Comparison of ENCODE assay signal across 13 cellular contexts in the genomic region with DNA sequence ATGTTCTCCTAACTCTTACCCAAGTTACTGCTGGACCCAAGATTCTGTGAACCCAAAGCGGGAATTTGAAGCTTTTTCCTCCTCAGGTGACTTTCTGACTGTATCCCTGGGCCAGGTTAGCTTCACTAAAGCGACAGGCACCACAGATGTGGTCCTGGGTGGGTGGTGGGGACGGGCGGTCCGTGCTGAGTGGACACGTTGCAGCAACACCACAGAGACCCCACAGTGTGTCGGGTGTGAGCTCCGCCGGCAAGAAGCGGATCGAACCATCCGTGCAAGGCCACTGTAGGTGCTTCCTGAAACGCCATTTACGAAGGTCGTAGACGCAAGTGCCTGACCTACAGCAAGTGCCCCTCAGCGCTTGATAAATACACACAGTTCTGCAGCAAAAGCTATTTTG.
A peak's percentile ranks its signal among the peaks of the same experiment; 100 is the strongest.
DNase-seq lines count a peak whose midpoint lies in the region; ATAC-seq and TF ChIP-seq lines count a peak whose summit lies in the region.
"Had no signal": no experiment of that assay in that cellular context is flagged by ENCODE, and none has a peak within 500 bp of the region (broad histone marks: within the 10 kb centered on the region; RNA-seq: fewer than 3 reads in every experiment).

No MANE protein-coding gene starts in this region.

- 89% methylated on average over 17 of the region's 17 CpGs for WGBS in esophagus muscularis mucosa

- no peaks in the 10 kb centered on the region for H3K4me1 Mint-ChIP-seq in activated CD4-positive, alpha-beta memory T cell treated with anti-CD3 and anti-CD28 coated beads, Interleukin-2, amount 10 ng/mL, durations not matched to agents 7 days and 5 days
- H3K4me1 Mint-ChIP-seq in activated CD4-positive, alpha-beta memory T cell treated with anti-CD3 and anti-CD28 coated beads for 36 hours (ENCODE audit: low read depth) = no peaks in the 10 kb centered on the region
- H3K4me1 Mint-ChIP-seq: CD4-positive, CD25-positive, alpha-beta regulatory T cell had no signal

- H3K27ac ChIP-seq in DND-41 (ENCODE audit: low read length) (peak overlapping the region; percentile 64; the same call in 1 of the 2 replicates), esophagus muscularis mucosa (replicated peaks in 1 of 4) (no peak overlapping the region), osteoblast (ENCODE audit: low read depth, low read length) (no peak overlapping the region)
- H3K27ac ChIP-seq: 22Rv1 had no signal

- TF ChIP-seq CTCF in DND-41 (IDR thresholded peaks at IDR 0.05; ENCODE audit: borderline replicate concordance, extremely low read depth, low read length, poor library complexity, severe bottlenecking) (no peak), esophagus muscularis mucosa (IDR thresholded peaks at IDR 0.05) (no peak), osteoblast (IDR thresholded peaks at IDR 0.05; ENCODE audit: extremely low read depth, low read depth, low read length) (no peak)

- CTCF ChIA-PET in activated CD4-positive, alpha-beta memory T cell treated with anti-CD3 and anti-CD28 coated beads, Interleukin-2, amount 10 ng/mL, durations not matched to agents 7 days and 5 days (lab: Charles Lee) = interaction anchor here (0.6 to 1.0 kb wide), 2 partner anchors 9 to 45 kb away, joined by 3 read pairs; no protein-coding TSS in a partner anchor
- CTCF ChIA-PET in activated CD4-positive, alpha-beta memory T cell treated with anti-CD3 and anti-CD28 coated beads for 36 hours (lab: Charles Lee) = no interaction called here

- H3K4me2 ChIP-seq in DND-41 (ENCODE audit: insufficient read depth, low read length) (no peak overlapping the region), osteoblast (ENCODE audit: insufficient read depth, low read length) (no peak overlapping the region)

- no peaks in the 10 kb centered on the region for H3K27me3 ChIP-seq in DND-41 (ENCODE audit: insufficient read depth, low read length, poor library complexity)
- peaks cover 0 to 45% (median 0%) of the 10 kb centered on the region in 4 donors for H3K27me3 ChIP-seq in esophagus muscularis mucosa
- no peaks in the 10 kb centered on the region for H3K27me3 ChIP-seq in osteoblast (ENCODE audit: insufficient read depth, low read length)

- no peak for TF ChIP-seq EP300 in esophagus muscularis mucosa (IDR thresholded peaks at IDR 0.05)

- no peak overlapping the region for H3K4me3 Mint-ChIP-seq in activated CD4-positive, alpha-beta memory T cell treated with anti-CD3 and anti-CD28 coated beads, Interleukin-2, amount 10 ng/mL, durations not matched to agents 7 days and 5 days
- H3K4me3 Mint-ChIP-seq in activated CD4-positive, alpha-beta memory T cell treated with anti-CD3 and anti-CD28 coated beads for 36 hours = no peak overlapping the region
- H3K4me3 Mint-ChIP-seq: CD4-positive, CD25-positive, alpha-beta regulatory T cell had no signal

- no peak for ATAC-seq in DND-41 (ENCODE audit: insufficient read depth, low read depth)
- ATAC-seq in GM21576 (IDR thresholded peaks at IDR 0.05; ENCODE audit: unreplicated experiment) = no peak
- ATAC-seq: HCT116 had no signal

- intact Hi-C loops in activated CD4-positive, alpha-beta memory T cell treated with anti-CD3 and anti-CD28 coated beads for 36 hours (cut with micrococcal nuclease) = no loop called here
- intact Hi-C loops in esophagus muscularis mucosa (cut with DNase I) = no loop called here

- no peak overlapping the region for H3K27ac Mint-ChIP-seq in activated CD4-positive, alpha-beta memory T cell treated with anti-CD3 and anti-CD28 coated beads, Interleukin-2, amount 10 ng/mL, durations not matched to agents 7 days and 5 days
- H3K27ac Mint-ChIP-seq in activated CD4-positive, alpha-beta memory T cell treated with anti-CD3 and anti-CD28 coated beads for 36 hours = no peak overlapping the region
- H3K27ac Mint-ChIP-seq: CD4-positive, CD25-positive, alpha-beta regulatory T cell had no signal

- no peaks in the 10 kb centered on the region for H4K20me1 ChIP-seq in DND-41 (ENCODE audit: insufficient read depth, low read length)
- no peaks in the 10 kb centered on the region for H4K20me1 ChIP-seq in osteoblast (ENCODE audit: insufficient read depth, low read length)

- no peak overlapping the region for H3K9ac ChIP-seq in DND-41 (ENCODE audit: low read depth, low read length)

- H3K4me3 ChIP-seq in DND-41 (ENCODE audit: low read depth in 1 of 2, low read length in 2 of 2) = no peak overlapping the region
- no peak overlapping the region for H3K4me3 ChIP-seq in esophagus muscularis mucosa
- no peak overlapping the region for H3K4me3 ChIP-seq in osteoblast (ENCODE audit: insufficient read depth, low read length)

- no peaks in the 10 kb centered on the region for H3K36me3 ChIP-seq in DND-41 (ENCODE audit: insufficient read depth, low read length)
- H3K36me3 ChIP-seq in esophagus muscularis mucosa = no peaks in the 10 kb centered on the region
- H3K36me3 ChIP-seq in osteoblast (ENCODE audit: insufficient read depth, low read length) = no peaks in the 10 kb centered on the region

- H3K9me3 ChIP-seq in DND-41 (ENCODE audit: insufficient read depth, low read length, severe bottlenecking) (no peaks in the 10 kb centered on the region), esophagus muscularis mucosa (no peaks in the 10 kb centered on the region), osteoblast (ENCODE audit: low read depth, low read length) (peaks cover 3% of the 10 kb centered on the region)

- H3K4me1 ChIP-seq in DND-41 (ENCODE audit: insufficient read depth, low read length) = peaks cover 34% of the 10 kb centered on the region
- H3K4me1 ChIP-seq in esophagus muscularis mucosa = no peaks in the 10 kb centered on the region
- H3K4me1 ChIP-seq in osteoblast (ENCODE audit: insufficient read depth, low read length) = no peaks in the 10 kb centered on the region

- H2AFZ ChIP-seq in DND-41 (ENCODE audit: low read depth, low read length) = no peak overlapping the region
- H2AFZ ChIP-seq in osteoblast (ENCODE audit: low read length) = no peak overlapping the region

- H3K79me2 ChIP-seq in DND-41 (ENCODE audit: insufficient read depth, low read length) = no peaks in the 10 kb centered on the region
- H3K79me2 ChIP-seq in osteoblast (ENCODE audit: insufficient read depth, low read length) = no peaks in the 10 kb centered on the region

- no peak for TF ChIP-seq POLR2A in esophagus muscularis mucosa (IDR thresholded peaks at IDR 0.05; ENCODE audit: low read depth)

- DNase-seq in activated CD4-positive, alpha-beta memory T cell treated with anti-CD3 and anti-CD28 coated beads, Interleukin-2, amount 10 ng/mL, durations not matched to agents 7 days and 5 days = peak; percentile 8
- DNase-seq in activated CD4-positive, alpha-beta memory T cell treated with anti-CD3 and anti-CD28 coated beads for 36 hours = no peak
- peak; percentile 6 for DNase-seq in DND-41
- peak; percentile 55 for DNase-seq in esophagus muscularis mucosa (ENCODE audit: extremely low spot score)
- DNase-seq in osteoblast (ENCODE audit: insufficient read length, low spot score, missing footprints) = peak; percentile 26
- no peak for DNase-seq in DMS 273 treated with DMSO at 0.1 percent for 48 hours (lab: John Stamatoyannopoulos, UW)
- no peak for DNase-seq in NCI-H446 (lab: John Stamatoyannopoulos, UW)
- DNase-seq: CD4-positive, CD25-positive, alpha-beta regulatory T cell; DMS79; EL had no signal

- no peaks in the 10 kb centered on the region for H3K36me3 Mint-ChIP-seq in activated CD4-positive, alpha-beta memory T cell treated with anti-CD3 and anti-CD28 coated beads, Interleukin-2, amount 10 ng/mL, durations not matched to agents 7 days and 5 days (ENCODE audit: low read depth)
- no peaks in the 10 kb centered on the region for H3K36me3 Mint-ChIP-seq in activated CD4-positive, alpha-beta memory T cell treated with anti-CD3 and anti-CD28 coated beads for 36 hours
- H3K36me3 Mint-ChIP-seq: CD4-positive, CD25-positive, alpha-beta regulatory T cell had no signal

- POLR2A ChIA-PET in activated CD4-positive, alpha-beta memory T cell treated with anti-CD3 and anti-CD28 coated beads, Interleukin-2, amount 10 ng/mL, durations not matched to agents 7 days and 5 days (lab: Charles Lee) = no interaction called here
- POLR2A ChIA-PET in activated CD4-positive, alpha-beta memory T cell treated with anti-CD3 and anti-CD28 coated beads for 36 hours (lab: Charles Lee) = no interaction called here

- H3K27me3 Mint-ChIP-seq in activated CD4-positive, alpha-beta memory T cell treated with anti-CD3 and anti-CD28 coated beads, Interleukin-2, amount 10 ng/mL, durations not matched to agents 7 days and 5 days = peaks cover 4% of the 10 kb centered on the region
- peaks cover 32% of the 10 kb centered on the region for H3K27me3 Mint-ChIP-seq in activated CD4-positive, alpha-beta memory T cell treated with anti-CD3 and anti-CD28 coated beads for 36 hours

- no peaks in the 10 kb centered on the region for H3K9me3 Mint-ChIP-seq in activated CD4-positive, alpha-beta memory T cell treated with anti-CD3 and anti-CD28 coated beads, Interleukin-2, amount 10 ng/mL, durations not matched to agents 7 days and 5 days
- no peaks in the 10 kb centered on the region for H3K9me3 Mint-ChIP-seq in activated CD4-positive, alpha-beta memory T cell treated with anti-CD3 and anti-CD28 coated beads for 36 hours

Comparison
In these comparisons a context has a peak if more than half of its experiments do, and no peak if none do; other contexts are left out.
1. DNase-seq: peak in activated CD4-positive, alpha-beta memory T cell treated with anti-CD3 and anti-CD28 coated beads, Interleukin-2, amount 10 ng/mL, durations not matched to agents 7 days and 5 days (single experiment), DND-41 (single experiment), esophagus muscularis mucosa (single experiment) and osteoblast (single experiment); none in activated CD4-positive, alpha-beta memory T cell treated with anti-CD3 and anti-CD28 coated beads for 36 hours (single experiment), DMS 273 treated with DMSO at 0.1 percent for 48 hours (single experiment) and NCI-H446 (0 of 2).